Comparison of ENCODE assay signal across 9 cellular contexts in genomic region chr15:63372018-63372705, GRCh38. TPM values are rescaled to one million over a fixed set of nuclear protein-coding genes. Genes with fewer than 3 reads are reported as not detected.
DNase-seq lines count a peak whose midpoint lies in the region; ATAC-seq and TF ChIP-seq lines count a peak whose summit lies in the region.
"Had no signal": no experiment of that assay in that cellular context is flagged by ENCODE, and none has a peak within 500 bp of the region (broad histone marks: within the 10 kb centered on the region; RNA-seq: fewer than 3 reads in every experiment).

No MANE protein-coding gene starts in this region.

- H3K4me3 Mint-ChIP-seq in naive thymus-derived CD4-positive, alpha-beta T cell = no peak overlapping the region

- peaks cover 0 to 24% (median 0%) of the 10 kb centered on the region in 7 donors for H3K4me1 Mint-ChIP-seq in naive thymus-derived CD4-positive, alpha-beta T cell

- H3K9me3 Mint-ChIP-seq in naive thymus-derived CD4-positive, alpha-beta T cell = peaks cover 0 to 2% (median 0%) of the 10 kb centered on the region in 11 donors

- no peaks in the 10 kb centered on the region for H4K20me1 ChIP-seq in mammary epithelial cell (ENCODE audit: insufficient read depth, low read length)

- peaks cover 67% of the 10 kb centered on the region for H3K79me2 ChIP-seq in mammary epithelial cell (ENCODE audit: insufficient read depth, low read length)

- peak overlapping the region; percentile 38 for H3K4me2 ChIP-seq in mammary epithelial cell (ENCODE audit: insufficient read depth, low read depth, low read length)

- H3K9ac ChIP-seq in mammary epithelial cell (ENCODE audit: insufficient read depth, low read length) = peak overlapping the region; percentile 64

- WGBS in mammary epithelial cell (ENCODE audit: low coverage, missing lambda C conversion rate) = 34% methylated on average over 9 of the region's 12 CpGs

- no peaks in the 10 kb centered on the region for H3K36me3 Mint-ChIP-seq in naive thymus-derived CD4-positive, alpha-beta T cell

- CTCF ChIA-PET in mammary epithelial cell (lab: Charles Lee; ENCODE audit: low non-redundant PET) = no interaction called here
- CTCF ChIA-PET in naive thymus-derived CD4-positive, alpha-beta T cell (lab: Charles Lee) = no interaction called here

- peak; percentile 98 for DNase-seq in AG10803 (ENCODE audit: low read depth)
- DNase-seq in LoVo (ENCODE audit: low spot score) = peak; percentile 36
- peak; percentile 97 for DNase-seq in mammary epithelial cell
- DNase-seq in naive thymus-derived CD4-positive, alpha-beta T cell = peak in 1 of 9 donors; percentile 44
- no peak for DNase-seq in GM13976 (ENCODE audit: low spot score)
- no peak for DNase-seq in NCI-H1694 (lab: John Stamatoyannopoulos, UW)
- DNase-seq in DMS114 treated with DMSO at 0.1 percent for 48 hours (lab: John Stamatoyannopoulos, UW; ENCODE audit: unreplicated experiment) = no peak

- H2AFZ ChIP-seq in mammary epithelial cell (ENCODE audit: low read depth, low read length) = peak overlapping the region; percentile 28

- no peaks in the 10 kb centered on the region for H3K27me3 ChIP-seq in mammary epithelial cell (ENCODE audit: insufficient read depth, low read length)
- no peaks in the 10 kb centered on the region for H3K27me3 ChIP-seq in naive thymus-derived CD4-positive, alpha-beta T cell (ENCODE audit: control insufficient read depth in 2 of 2, insufficient read depth in 2 of 2, low read length in 2 of 2)
- H3K27me3 ChIP-seq: body of pancreas had no signal

- H3K9me3 ChIP-seq in mammary epithelial cell (replicated peaks; ENCODE audit: insufficient read depth, low read length) = no peaks in the 10 kb centered on the region
- no peaks in the 10 kb centered on the region for H3K9me3 ChIP-seq in naive thymus-derived CD4-positive, alpha-beta T cell (ENCODE audit: control insufficient read depth in 2 of 3, low read length in 3 of 3)
- H3K9me3 ChIP-seq: body of pancreas had no signal

- POLR2A ChIA-PET in naive thymus-derived CD4-positive, alpha-beta T cell (lab: Charles Lee) = no interaction called here

- peak; percentile 37 for ATAC-seq in naive thymus-derived CD4-positive, alpha-beta T cell
- ATAC-seq in HG03175 (IDR thresholded peaks at IDR 0.05; ENCODE audit: unreplicated experiment) = no peak
- ATAC-seq: body of pancreas had no signal

- intact Hi-C loops in mammary epithelial cell (cut with micrococcal nuclease) = loop anchor here (1.0 kb wide), 1 partner anchor 41 kb away; no protein-coding TSS in a partner anchor
- intact Hi-C loops in naive thymus-derived CD4-positive, alpha-beta T cell (cut with micrococcal nuclease) = no loop called here

- in situ Hi-C loops in mammary epithelial cell (cut with MboI; ENCODE audit: low sequenced_read_pairs in 2 of 2) = no loop called here
- in situ Hi-C loops in GM13976 (cut with MboI; ENCODE audit: low sequenced_read_pairs, unreplicated experiment) = no loop called here

- peaks cover 70% of the 10 kb centered on the region for H3K4me1 ChIP-seq in mammary epithelial cell (ENCODE audit: insufficient read depth, low read length)
- no peaks in the 10 kb centered on the region for H3K4me1 ChIP-seq in naive thymus-derived CD4-positive, alpha-beta T cell (ENCODE audit: control insufficient read depth in 2 of 2, insufficient read depth in 2 of 2, low read length in 2 of 2)

- BruUV-seq in mammary epithelial cell (replicated peaks; lab: Mats Ljungman, UMichigan) = TSS peak; percentile 96

- H3K27me3 Mint-ChIP-seq in naive thymus-derived CD4-positive, alpha-beta T cell = peaks cover 0 to 7% (median 0%) of the 10 kb centered on the region in 5 donors

- TF ChIP-seq CTCF in AG10803 (conservative IDR thresholded peaks at IDR 0.05; ENCODE audit: low read length) (no peak), mammary epithelial cell (conservative IDR thresholded peaks at IDR 0.05 in 1 of 2, IDR thresholded peaks at IDR 0.05 in 1 of 2; ENCODE audit: extremely low read depth in 1 of 2, insufficient read depth in 1 of 2, low read depth in 1 of 2, low read length in 2 of 2) (no peak), GM13976 (IDR thresholded peaks at IDR 0.05; ENCODE audit: borderline replicate concordance, control extremely low read depth, extremely low read depth, insufficient read depth, missing control alignments) (no peak)

- dilution Hi-C loops in mammary epithelial cell (cut with HindIII; ENCODE audit: low sequenced_read_pairs) = no loop called here

- peak overlapping the region; percentile 73 for H3K27ac ChIP-seq in mammary epithelial cell (ENCODE audit: insufficient read depth, low read depth, low read length)
- no peak overlapping the region for H3K27ac ChIP-seq in naive thymus-derived CD4-positive, alpha-beta T cell (ENCODE audit: low read depth, low read length)

- H3K4me3 ChIP-seq in AG10803 (ENCODE audit: low read length) = peak overlapping the region; percentile 51
- H3K4me3 ChIP-seq in mammary epithelial cell (replicated peaks in 1 of 3; ENCODE audit: insufficient read depth in 1 of 3, low read depth in 2 of 3, low read length in 3 of 3) = no peak overlapping the region
- H3K4me3 ChIP-seq in naive thymus-derived CD4-positive, alpha-beta T cell (ENCODE audit: low read length) = no peak overlapping the region
- H3K4me3 ChIP-seq: body of pancreas had no signal

- H3K27ac Mint-ChIP-seq in naive thymus-derived CD4-positive, alpha-beta T cell = no peak overlapping the region

- peaks cover 7% of the 10 kb centered on the region for H3K36me3 ChIP-seq in mammary epithelial cell (ENCODE audit: insufficient read depth, low read length)
- H3K36me3 ChIP-seq in naive thymus-derived CD4-positive, alpha-beta T cell (ENCODE audit: control insufficient read depth in 2 of 3, insufficient read depth in 3 of 3, low read length in 3 of 3) = no peaks in the 10 kb centered on the region

RNA-seq across cellular contexts. Expression of gene CA12, which starts 9.5 kb away (rescaled TPM):
- total RNA-seq in mammary epithelial cell = 100 to 1,000 TPM; 174 to 202 TPM
- 220 TPM for polyA plus RNA-seq in mammary epithelial cell
- polyA minus RNA-seq in mammary epithelial cell = 162 TPM
- total RNA-seq in naive thymus-derived CD4-positive, alpha-beta T cell = under 1 TPM in 1 of 5 experiments, not detected in 4; 0.02 TPM
- not detected for polyA plus RNA-seq in naive thymus-derived CD4-positive, alpha-beta T cell

Comparison
In these comparisons a context has a peak if more than half of its experiments do, and no peak if none do; other contexts are left out.
1. DNase-seq: peak in AG10803 (single experiment), LoVo (single experiment) and mammary epithelial cell (single experiment); none in GM13976 (single experiment), NCI-H1694 (single experiment) and DMS114 treated with DMSO at 0.1 percent for 48 hours (single experiment).
2. RNA of gene CA12, which starts 9.5 kb away (total RNA-seq): 174 to 202 TPM in mammary epithelial cell; 0.02 TPM in naive thymus-derived CD4-positive, alpha-beta T cell; every median in the first group is over 100 times any median in the second.